Comparison of ENCODE assay signal across 8 cellular contexts in genomic region chr7:72829964-72830354, GRCh38. TPM values are rescaled to one million over a fixed set of nuclear protein-coding genes. Genes with fewer than 3 reads are reported as not detected.
DNase-seq lines count a peak whose midpoint lies in the region; ATAC-seq and TF ChIP-seq lines count a peak whose summit lies in the region.
"Not testable (repeated sequence)": the region's sequence is repeated elsewhere in the genome, so short reads cannot be mapped to it uniquely, and the experiment has no call there.

No MANE protein-coding gene starts in this region.

- not testable (repeated sequence) for H3K79me2 ChIP-seq in mesendoderm (ENCODE audit: control insufficient read depth, insufficient read depth, low read length)

- peak; percentile 31 for ATAC-seq in GM21447 (IDR thresholded peaks at IDR 0.05; ENCODE audit: unreplicated experiment)
- ATAC-seq in activated T-cell treated with anti-CD3 and anti-CD28 coated beads, Interleukin-2, amount 50 U/mL, for 4 hours = peak; percentile 38 to 41

- not testable (repeated sequence) for H3K9me3 Mint-ChIP-seq in Caco-2 (ENCODE audit: unreplicated experiment); activated T-cell treated with anti-CD3 and anti-CD28 coated beads, Interleukin-2, amount 50 U/mL, for 4 hours

- peak overlapping the region; percentile 85 for H3K56ac ChIP-seq in mesendoderm (ENCODE audit: low read length)

- H3K18ac ChIP-seq in mesendoderm (ENCODE audit: low read length) = not testable (repeated sequence)

- not testable (repeated sequence) for H3K27me3 Mint-ChIP-seq in Caco-2 (ENCODE audit: insufficient read depth, unreplicated experiment); activated T-cell treated with anti-CD3 and anti-CD28 coated beads, Interleukin-2, amount 50 U/mL, for 4 hours (ENCODE audit: low read depth)

- not testable (repeated sequence) for H3K4me1 ChIP-seq in Caco-2; mesendoderm (ENCODE audit: control insufficient read depth, low read depth, low read length)

- H3K27ac Mint-ChIP-seq in Caco-2 (ENCODE audit: unreplicated experiment) = peak overlapping the region; percentile 95

- TF ChIP-seq CTCF in Caco-2 (IDR thresholded peaks at IDR 0.05; ENCODE audit: insufficient read depth in 1 of 2, low read depth in 1 of 2, low read length in 1 of 2, severe bottlenecking in 1 of 2, unreplicated experiment in 1 of 2) = peak; percentile 34 to 35

- H2BK15ac ChIP-seq in mesendoderm (replicated peaks; ENCODE audit: low read depth) = not testable (repeated sequence)

- H3K4me1 Mint-ChIP-seq in Caco-2 (ENCODE audit: low read depth, unreplicated experiment) = not testable (repeated sequence)
- H3K4me1 Mint-ChIP-seq in activated T-cell treated with anti-CD3 and anti-CD28 coated beads, Interleukin-2, amount 50 U/mL, for 4 hours (ENCODE audit: low read depth) = peaks cover 25% of the 10 kb centered on the region

- H2AK5ac ChIP-seq in mesendoderm (ENCODE audit: low read length) = not testable (repeated sequence)

- BruUV-seq in Caco-2 (replicated peaks; lab: Mats Ljungman, UMichigan) = TSS peak; percentile 48

- DNase-seq in Caco-2 = peak; percentile 77 to 79
- peak; percentile 39 for DNase-seq in Jurkat, Clone E6-1 (ENCODE audit: low read depth, low spot score)
- DNase-seq in RKO (ENCODE audit: low spot score) = peak; percentile 89
- DNase-seq in activated T-cell treated with anti-CD3 and anti-CD28 coated beads, Interleukin-2, amount 50 U/mL, for 4 hours = peak; percentile 15
- DNase-seq in epithelial cell of prostate (ENCODE audit: low read depth, low spot score) = not testable (repeated sequence)
- DNase-seq in mesendoderm = peak; percentile 79
- DNase-seq in stimulated activated CD4-positive, alpha-beta T cell treated with anti-CD3 and anti-CD28 coated beads, TNF-alpha, amount 100 ng/mL, for 24 hours (ENCODE audit: low read depth in 3 of 3) = peak in 2 of 3 experiments; percentile 8 to 16

- not testable (repeated sequence) for H3K27me3 ChIP-seq in Caco-2 (replicated peaks; ENCODE audit: control insufficient read depth, insufficient read depth, low read length); mesendoderm (ENCODE audit: insufficient read depth, low read length, poor library complexity)

- CTCF ChIA-PET in Caco-2 (lab: Charles Lee) = interaction anchor here (0.6 to 1.2 kb wide), 3 partner anchors 12 to 90 kb away, joined by 3 to 6 read pairs (median 5); no protein-coding TSS in a partner anchor

- peak overlapping the region; percentile 88 for H3K27ac ChIP-seq in epithelial cell of prostate
- H3K27ac ChIP-seq in mesendoderm (ENCODE audit: low read depth, low read length) = not testable (repeated sequence)

- H3K79me1 ChIP-seq in mesendoderm (ENCODE audit: low read length) = not testable (repeated sequence)

- not testable (repeated sequence) for H3K9me3 ChIP-seq in Caco-2

- not testable (repeated sequence) for H3K36me3 ChIP-seq in Caco-2 (ENCODE audit: control insufficient read depth, insufficient read depth, low read length); mesendoderm (ENCODE audit: control insufficient read depth, insufficient read depth, low read length)

- H4K8ac ChIP-seq in mesendoderm (ENCODE audit: low read depth, low read length) = not testable (repeated sequence)

- not testable (repeated sequence) for H4K5ac ChIP-seq in mesendoderm (ENCODE audit: low read length)

- POLR2A ChIA-PET in Caco-2 (lab: Charles Lee) = interaction anchor here (1.2 kb wide), 1 partner anchor 90 kb away, joined by 9 read pairs; no protein-coding TSS in a partner anchor

- H3K4me3 Mint-ChIP-seq in Caco-2 (ENCODE audit: unreplicated experiment) = peak overlapping the region; percentile 87
- H3K4me3 Mint-ChIP-seq in activated T-cell treated with anti-CD3 and anti-CD28 coated beads, Interleukin-2, amount 50 U/mL, for 4 hours = peak overlapping the region; percentile 91

- H2BK120ac ChIP-seq in mesendoderm (ENCODE audit: low read depth, low read length) = not testable (repeated sequence)

- not testable (repeated sequence) for H2BK5ac ChIP-seq in mesendoderm (ENCODE audit: low read length)

- intact Hi-C loops in Caco-2 (cut with micrococcal nuclease; ENCODE audit: unreplicated experiment) = loop anchor here (1.0 to 5.0 kb wide), 2 partner anchors 47 to 85 kb away; no protein-coding TSS in a partner anchor

- no CpG with 5 or more reads among the region's 8 CpGs for WGBS in mesendoderm (ENCODE audit: extremely low coverage, insufficient coverage, low lambda C conversion rate)

- H3K9ac ChIP-seq in mesendoderm (ENCODE audit: low read length) = peak overlapping the region; percentile 78

- not testable (repeated sequence) for H3K23ac ChIP-seq in mesendoderm (ENCODE audit: low read length)

- peak overlapping the region; percentile 71 for H3K4me3 ChIP-seq in Caco-2 (ENCODE audit: low read depth, low read length)
- peak overlapping the region; percentile 62 for H3K4me3 ChIP-seq in Jurkat, Clone E6-1 (ENCODE audit: low read length)
- H3K4me3 ChIP-seq in mesendoderm (ENCODE audit: low read length) = peak overlapping the region; percentile 80

- not testable (repeated sequence) for H3K4ac ChIP-seq in mesendoderm (ENCODE audit: low read depth, low read length)

- peak overlapping the region; percentile 68 for H3K4me2 ChIP-seq in mesendoderm (ENCODE audit: low read length)

- peaks cover 65% of the 10 kb centered on the region for H3K36me3 Mint-ChIP-seq in Caco-2 (ENCODE audit: insufficient read depth, unreplicated experiment)
- peaks cover 13% of the 10 kb centered on the region for H3K36me3 Mint-ChIP-seq in activated T-cell treated with anti-CD3 and anti-CD28 coated beads, Interleukin-2, amount 50 U/mL, for 4 hours (ENCODE audit: insufficient read depth)

RNA-seq across cellular contexts. Expression of gene TYW1B, which starts 2.0 kb away (rescaled TPM):
- total RNA-seq in Caco-2 (2022) = 10.0 and 12.8 TPM in 2 replicates
- polyA plus RNA-seq in Jurkat, Clone E6-1 (2012; ENCODE audit: insufficient read depth, insufficient read length) = 3.4 TPM
- total RNA-seq in activated T-cell treated with anti-CD3 and anti-CD28 coated beads, Interleukin-2, amount 50 U/mL, for 4 hours = 1 to 10 TPM; 2.3 to 6.2 (median 3.2) TPM
- 1.2 TPM for polyA plus RNA-seq in mesendoderm (2013, experiment 1 of 2)
- 1.2 TPM for polyA plus RNA-seq in mesendoderm (2013, experiment 2 of 2)
